In the genomic region with DNA sequence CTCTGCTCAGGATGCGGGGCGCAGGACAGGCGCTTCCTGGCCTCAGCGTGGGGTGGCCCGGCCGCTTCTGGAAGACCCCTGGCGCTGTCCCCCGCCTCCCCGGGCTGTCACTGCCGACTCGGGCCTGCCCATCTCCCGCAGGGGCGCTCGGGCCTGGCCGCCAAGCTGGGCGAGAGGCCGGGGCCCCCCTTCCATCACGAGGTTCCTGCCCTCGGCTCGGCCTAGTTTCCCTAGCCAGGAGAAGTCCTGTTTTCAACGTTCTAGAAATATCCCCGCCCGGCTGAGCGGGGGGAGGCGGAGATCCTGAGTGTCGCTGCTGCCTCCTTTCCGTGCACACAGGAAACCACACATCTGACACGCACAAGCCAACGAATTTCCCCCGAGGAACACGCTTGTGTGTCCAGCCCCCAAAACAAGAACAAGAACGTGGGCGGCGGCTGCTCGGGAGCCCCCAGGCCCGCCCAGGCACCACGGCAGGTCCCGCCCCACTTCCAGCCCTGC, we compare ENCODE assay signal across 12 cellular contexts. TPM values are rescaled to one million over a fixed set of nuclear protein-coding genes. Genes with fewer than 3 reads are reported as not detected.
DNase-seq lines count a peak whose midpoint lies in the region; ATAC-seq, FAIRE-seq and TF ChIP-seq lines count a peak whose summit lies in the region.
"Had no signal": no experiment of that assay in that cellular context is flagged by ENCODE, and none has a peak within 500 bp of the region (broad histone marks: within the 10 kb centered on the region; RNA-seq: fewer than 3 reads in every experiment).

No MANE protein-coding gene starts in this region.

- H3K27me3 ChIP-seq in effector memory CD4-positive, alpha-beta T cell (replicated peaks; ENCODE audit: control insufficient read depth, insufficient read depth, low read length, poor library complexity, severe bottlenecking): peaks cover 12% of the 10 kb centered on the region
- H3K27me3 ChIP-seq in spleen (replicated peaks in 1 of 7): peaks cover 0 to 70% (median 11%) of the 10 kb centered on the region in 7 donors
- H3K27me3 ChIP-seq: neural progenitor cell had no signal

- WGBS in spleen, 5 donors: 21 to 39% (median 27%) methylated on average over 27 to 38 of the region's 38 CpGs

- DNase-seq in GM12891 (ENCODE audit: insufficient read length, low spot score): no peak
- DNase-seq in activated CD4-positive, alpha-beta T cell treated with anti-CD3 and anti-CD28 coated beads for 48 hours: peak; percentile 29
- DNase-seq in effector memory CD4-positive, alpha-beta T cell: peak in 1 of 3 donors; percentile 9
- DNase-seq in spleen: no peak
- no peak for DNase-seq in NCI-H345 treated with DMSO at 0.1 percent for 48 hours (lab: John Stamatoyannopoulos, UW; ENCODE audit: unreplicated experiment)
- DNase-seq: NCI-H446 treated with DMSO at 0.1 percent for 48 hours had no signal

- ATAC-seq in HG02840 (IDR thresholded peaks at IDR 0.05; ENCODE audit: low FRiP score, unreplicated experiment) (no peak), GM21717 (IDR thresholded peaks at IDR 0.05; ENCODE audit: unreplicated experiment) (no peak), HG03460 (IDR thresholded peaks at IDR 0.05; ENCODE audit: unreplicated experiment) (no peak)

- TF ChIP-seq POLR2A in GM12891 (IDR thresholded peaks at IDR 0.05; ENCODE audit: low read depth, low read length) (no peak), spleen (IDR thresholded peaks at IDR 0.05) (no peak)

- H3K9me3 ChIP-seq in effector memory CD4-positive, alpha-beta T cell (ENCODE audit: control insufficient read depth, low read length): no peaks in the 10 kb centered on the region
- peaks cover 0 to 4% (median 0%) of the 10 kb centered on the region in 8 donors for H3K9me3 ChIP-seq in spleen

- no peak for TF ChIP-seq CTCF in spleen (IDR thresholded peaks at IDR 0.05 in 8 of 11, conservative IDR thresholded peaks at IDR 0.05 in 3 of 11)

- H3K36me3 ChIP-seq in effector memory CD4-positive, alpha-beta T cell (ENCODE audit: control insufficient read depth, insufficient read depth, low read length): no peaks in the 10 kb centered on the region
- no peaks in the 10 kb centered on the region for H3K36me3 ChIP-seq in spleen
- H3K36me3 ChIP-seq: neural progenitor cell, SJSA1 had no signal

- H3K4me1 ChIP-seq in effector memory CD4-positive, alpha-beta T cell (ENCODE audit: control insufficient read depth, insufficient read depth, low read length, poor library complexity, severe bottlenecking): peaks cover 8% of the 10 kb centered on the region
- peaks cover 0 to 17% (median 10%) of the 10 kb centered on the region in 6 donors for H3K4me1 ChIP-seq in spleen
- H3K4me1 ChIP-seq: SJSA1 had no signal

- intact Hi-C loops in spleen (cut with DNase I; ENCODE audit: low total_unique reads): no loop called here

- peak; percentile 41 for FAIRE-seq in GM12891 (lab: Jason Lieb, UNC)

- no peak overlapping the region for H3K27ac ChIP-seq in effector memory CD4-positive, alpha-beta T cell (ENCODE audit: insufficient read depth, low read length, poor library complexity, severe bottlenecking)
- no peak overlapping the region for H3K27ac ChIP-seq in spleen
- H3K27ac ChIP-seq: neural progenitor cell, SJSA1 had no signal

- peak overlapping the region; percentile 37 for H3K4me3 ChIP-seq in effector memory CD4-positive, alpha-beta T cell (ENCODE audit: insufficient read depth, low read depth, low read length, poor library complexity, severe bottlenecking)
- peak overlapping the region in 5 of 8 donors; percentile 9 to 60 (median 15) for H3K4me3 ChIP-seq in spleen
- H3K4me3 ChIP-seq: neural progenitor cell, SJSA1 had no signal

TF ChIP-seq in GM12891, 5 proteins besides CTCF, POLR2A, EP300 and RAD21:
- TF ChIP-seq POU2F2 (IDR thresholded peaks at IDR 0.05; ENCODE audit: low read depth, low read length) (no peak), TAF1 (IDR thresholded peaks at IDR 0.05; ENCODE audit: low read depth, low read length) (no peak), PAX5 (IDR thresholded peaks at IDR 0.05; ENCODE audit: insufficient read depth, low read length, severe bottlenecking) (no peak)

RNA-seq across cellular contexts. Expression of gene AP5Z1, which starts 33.7 kb away (rescaled TPM):
- 20.7 TPM for polyA plus RNA-seq in GM12891 (2012; ENCODE audit: low read depth, missing spikeins)
- total RNA-seq in spleen: 10 to 100 TPM; 39.3 to 72.7 (median 62.8) TPM
- 100 to 1,000 TPM in 2 of 3 donors, 10 to 100 TPM in 1; 62.9 to 156 (median 139) TPM for polyA plus RNA-seq in spleen

RNA-seq across cellular contexts. Expression of gene PAPOLB, which starts 52.7 kb away (rescaled TPM):
- not detected for polyA plus RNA-seq in GM12891 (2012; ENCODE audit: low read depth, missing spikeins)
- under 1 TPM in 3 of 7 donors, not detected in 4; 0.15 to 0.34 (median 0.26) TPM for total RNA-seq in spleen
- not detected for polyA plus RNA-seq in spleen
- total RNA-seq: Daoy, SJSA1 had no signal
